9 cellular contexts compared by ENCODE assay signal in the genomic region with DNA sequence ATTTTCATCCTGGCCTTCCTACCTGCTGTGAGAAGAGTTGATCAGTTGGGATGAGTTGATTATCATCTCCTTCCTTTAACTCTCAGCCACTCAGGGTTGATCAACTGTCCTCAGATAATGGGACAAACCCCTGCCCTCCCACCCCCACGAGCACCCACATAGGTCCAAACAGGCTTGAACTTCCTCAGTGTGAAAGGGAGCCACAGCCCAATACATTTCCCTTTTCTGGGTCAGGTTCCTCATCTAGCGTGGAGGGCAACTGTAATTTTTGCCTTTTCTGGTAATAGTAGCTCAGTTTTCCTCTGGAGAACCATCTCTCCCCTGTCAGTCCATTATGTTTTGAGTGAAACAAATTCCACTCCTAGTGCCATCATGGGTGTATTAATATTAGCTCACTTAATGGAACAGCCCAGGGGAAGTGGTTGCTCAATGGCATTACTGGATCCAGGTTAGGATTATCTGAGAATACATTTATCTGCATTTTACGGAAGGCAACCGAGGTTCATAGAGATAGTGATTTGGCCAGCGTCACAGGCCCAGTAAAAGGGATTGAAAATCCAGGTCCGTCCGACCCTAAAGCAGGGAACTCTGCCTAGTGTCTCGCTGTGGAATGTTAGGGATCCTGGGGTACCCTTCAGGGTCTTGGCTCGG. TPM values are rescaled to one million over a fixed set of nuclear protein-coding genes. Genes with fewer than 3 reads are reported as not detected.
DNase-seq lines count a peak whose midpoint lies in the region; ATAC-seq and TF ChIP-seq lines count a peak whose summit lies in the region.
"Had no signal": no experiment of that assay in that cellular context is flagged by ENCODE, and none has a peak within 500 bp of the region (broad histone marks: within the 10 kb centered on the region; RNA-seq: fewer than 3 reads in every experiment).

No MANE protein-coding gene starts in this region.

- H3K27me3 Mint-ChIP-seq in natural killer cell (ENCODE audit: low read depth in 2 of 2): peaks cover 24 to 39% of the 10 kb centered on the region in 2 donors

- intact Hi-C loops in natural killer cell (cut with micrococcal nuclease) (no loop called here), posterior cingulate gyrus (cut with DNase I) (loop anchor here (5.0 kb wide), 1 partner anchor 41 kb away; no protein-coding TSS in a partner anchor)

- H3K27ac ChIP-seq in MM.1S (ENCODE audit: low read length): no peak overlapping the region
- H3K27ac ChIP-seq in duodenal mucosa (ENCODE audit: low read depth, low read length): no peak overlapping the region

- DNase-seq in AG10803 (ENCODE audit: low read depth) (no peak), MM.1S (no peak), natural killer cell (no peak), NCI-H82 (lab: John Stamatoyannopoulos, UW) (no peak), NCI-H2029 treated with DMSO at 0.1 percent for 48 hours (lab: John Stamatoyannopoulos, UW) (no peak), posterior cingulate gyrus (no peak)
- DNase-seq: activated CD4-positive, alpha-beta T cell treated with anti-CD3 and anti-CD28 coated beads, Interleukin-2, amount 50 U/mL, for 4 hours had no signal

- H3K27ac Mint-ChIP-seq in natural killer cell: no peak overlapping the region

- peak overlapping the region; percentile 46 for H2AFZ ChIP-seq in MM.1S (ENCODE audit: low read length)

- no peaks in the 10 kb centered on the region for H3K36me3 Mint-ChIP-seq in natural killer cell

- peaks cover 5 to 15% of the 10 kb centered on the region in 2 donors for H3K4me1 Mint-ChIP-seq in natural killer cell

- TF ChIP-seq CTCF in AG10803 (conservative IDR thresholded peaks at IDR 0.05; ENCODE audit: low read length) (no peak), MM.1S (IDR thresholded peaks at IDR 0.05; ENCODE audit: low read length) (no peak), natural killer cell (IDR thresholded peaks at IDR 0.05) (no peak)

- H4K20me1 ChIP-seq in MM.1S (ENCODE audit: insufficient read depth, low read length): no peaks in the 10 kb centered on the region

- no peaks in the 10 kb centered on the region; the same call in 1 of the 2 replicates for H3F3A ChIP-seq in MM.1S (ENCODE audit: insufficient read depth, low read length)

- ATAC-seq in natural killer cell (no peak), GM21576 (IDR thresholded peaks at IDR 0.05; ENCODE audit: unreplicated experiment) (no peak)

- H3K4me3 ChIP-seq in AG10803 (ENCODE audit: low read length): peak overlapping the region; percentile 66
- peak overlapping the region; percentile 59; the same call in 1 of the 2 replicates for H3K4me3 ChIP-seq in MM.1S (ENCODE audit: low read length)
- H3K4me3 ChIP-seq in duodenal mucosa (ENCODE audit: low read depth in 1 of 2, low read length in 2 of 2): peak overlapping the region; percentile 62 to 74

- peak overlapping the region; percentile 45; the same call in 1 of the 2 replicates for H3K4me2 ChIP-seq in MM.1S (ENCODE audit: low read depth, low read length)

- H3K4me3 Mint-ChIP-seq in natural killer cell: peak overlapping the region; percentile 67

- H3K4me1 ChIP-seq in MM.1S (ENCODE audit: low read length): no peaks in the 10 kb centered on the region
- peaks cover 5 to 21% of the 10 kb centered on the region in 2 donors for H3K4me1 ChIP-seq in duodenal mucosa (ENCODE audit: control insufficient read depth in 1 of 2, insufficient read depth in 2 of 2, low read length in 2 of 2)

- peaks cover 0 to 2% of the 10 kb centered on the region in 2 donors for H3K9me3 Mint-ChIP-seq in natural killer cell

- H3K27me3 ChIP-seq in MM.1S (replicated peaks; ENCODE audit: insufficient read depth, low read length) (no peaks in the 10 kb centered on the region), duodenal mucosa (ENCODE audit: control insufficient read depth in 1 of 2, insufficient read depth in 2 of 2, low read length in 2 of 2) (no peaks in the 10 kb centered on the region)

- no peak overlapping the region for H3K9ac ChIP-seq in MM.1S (ENCODE audit: low read length)
- H3K9ac ChIP-seq in duodenal mucosa (ENCODE audit: low read depth in 1 of 2, low read length in 2 of 2): peak overlapping the region in 1 of 2 donors; percentile 15

- H3K36me3 ChIP-seq in MM.1S (replicated peaks; ENCODE audit: insufficient read depth, low read length) (no peaks in the 10 kb centered on the region), duodenal mucosa (ENCODE audit: control insufficient read depth in 1 of 2, insufficient read depth in 2 of 2, low read length in 2 of 2) (no peaks in the 10 kb centered on the region)

- H3K9me2 ChIP-seq in MM.1S (replicated peaks; ENCODE audit: insufficient read depth, low read length): no peaks in the 10 kb centered on the region

- H3K79me2 ChIP-seq in MM.1S (ENCODE audit: low read length): no peaks in the 10 kb centered on the region

- no peaks in the 10 kb centered on the region for H3K9me3 ChIP-seq in MM.1S (replicated peaks; ENCODE audit: insufficient read depth, low read length)
- peaks cover 0 to 7% of the 10 kb centered on the region in 2 donors for H3K9me3 ChIP-seq in duodenal mucosa (ENCODE audit: control insufficient read depth in 1 of 2, low read length in 2 of 2)

RNA-seq across cellular contexts. Expression of gene LPCAT2, which starts 0.5 kb away (rescaled TPM):
- total RNA-seq in natural killer cell: 10 to 100 TPM in 1 of 3 donors, 1 to 10 TPM in 2; 1.6 to 23.5 (median 3.1) TPM

RNA-seq across cellular contexts. Expression of gene MMP2, which starts 29.4 kb away (rescaled TPM):
- total RNA-seq in natural killer cell: not detected

RNA-seq across cellular contexts. Expression of gene CAPNS2, which starts 58.1 kb away (rescaled TPM):
- total RNA-seq in natural killer cell: under 1 TPM in 1 of 3 donors, not detected in 2; 0.60 TPM
